ENCODE assay signal across 17 cellular contexts in the genomic region with DNA sequence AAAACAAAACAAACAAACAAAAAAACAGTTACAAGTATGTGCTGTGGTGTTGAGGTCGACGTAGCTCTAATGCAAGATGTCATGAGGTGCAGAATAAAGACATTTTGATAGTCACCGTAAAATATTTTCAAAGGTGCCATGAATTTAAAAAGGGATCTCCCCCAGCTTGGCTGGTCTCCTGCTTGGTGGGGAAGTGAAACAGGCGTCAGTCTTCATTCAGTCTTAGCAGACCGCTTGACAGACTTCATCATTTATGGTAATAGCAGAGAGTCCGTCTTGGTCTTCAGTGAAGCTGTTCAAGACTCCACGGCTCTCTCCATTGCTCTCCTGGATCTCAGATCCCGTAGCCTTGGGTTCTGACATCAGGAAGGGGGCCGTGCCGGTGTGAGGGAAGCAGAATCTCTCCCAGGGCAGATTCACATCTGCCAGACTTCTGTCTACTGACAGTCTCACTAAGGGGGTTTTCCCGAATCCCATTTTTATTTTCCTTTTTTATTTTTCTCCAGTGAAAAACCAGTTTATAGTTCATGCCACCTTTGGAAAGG. TPM values are rescaled to one million over a fixed set of nuclear protein-coding genes. Genes with fewer than 3 reads are reported as not detected.
A peak's percentile ranks its signal among the peaks of the same experiment; 100 is the strongest.
DNase-seq lines count a peak whose midpoint lies in the region; ATAC-seq, FAIRE-seq and TF ChIP-seq lines count a peak whose summit lies in the region.
"Had no signal": no experiment of that assay in that cellular context is flagged by ENCODE, and none has a peak within 500 bp of the region (broad histone marks: within the 10 kb centered on the region; RNA-seq: fewer than 3 reads in every experiment).

No MANE protein-coding gene starts in this region.

- no peak for TF ChIP-seq CTCF in MM.1S (IDR thresholded peaks at IDR 0.05; ENCODE audit: low read length)
- TF ChIP-seq CTCF in GM12878 (IDR thresholded peaks at IDR 0.05 in 2 of 3, conservative IDR thresholded peaks at IDR 0.05 in 1 of 3; ENCODE audit: control insufficient read depth in 2 of 3, extremely low read depth in 1 of 3, insufficient read depth in 1 of 3, low read depth in 3 of 3, low read length in 3 of 3): no peak
- TF ChIP-seq CTCF in tibial artery (IDR thresholded peaks at IDR 0.05): no peak

- H3K36me3 ChIP-seq in MM.1S (replicated peaks; ENCODE audit: insufficient read depth, low read length) (no peaks in the 10 kb centered on the region), GM12878 (ENCODE audit: control insufficient read depth in 2 of 2, insufficient read depth in 2 of 2, low read length in 1 of 2) (no peaks in the 10 kb centered on the region), muscle layer of colon (ENCODE audit: insufficient read depth, low read length) (no peaks in the 10 kb centered on the region), tibial artery (no peaks in the 10 kb centered on the region)

- 9% methylated on average over 11 of the region's 11 CpGs for WGBS in GM12878 (ENCODE audit: insufficient coverage, insufficient replicate concordance, low lambda C conversion rate, missing lambda C conversion rate)

- TF ChIP-seq POLR2A in GM12878 (IDR thresholded peaks at IDR 0.05; ENCODE audit: low read depth, low read length): no peak

- H3K4me2 ChIP-seq in MM.1S (ENCODE audit: low read depth, low read length) (peak overlapping the region; percentile 88; the same call in 1 of the 2 replicates), GM12878 (ENCODE audit: control insufficient read depth, insufficient read depth) (no peak overlapping the region)

- 0 out of 2 replicates have a peak, but pooled peaks cover 5% of the 10 kb centered on the region for H3K4me1 ChIP-seq in MM.1S (ENCODE audit: low read length)
- no peaks in the 10 kb centered on the region for H3K4me1 ChIP-seq in GM12878 (ENCODE audit: control insufficient read depth, insufficient read depth, low read length)
- H3K4me1 ChIP-seq in muscle layer of colon (ENCODE audit: insufficient read depth, low read length): peaks cover 22% of the 10 kb centered on the region
- peaks cover 0 to 58% (median 25%) of the 10 kb centered on the region in 4 donors for H3K4me1 ChIP-seq in tibial artery

- TF ChIP-seq EP300 in GM12878 (IDR thresholded peaks at IDR 0.05; ENCODE audit: borderline replicate concordance in 1 of 2, control insufficient read depth in 1 of 2, low read depth in 2 of 2, low read length in 2 of 2): no peak

- no peak overlapping the region for H3K27ac ChIP-seq in MM.1S (ENCODE audit: low read length)
- no peak overlapping the region for H3K27ac ChIP-seq in GM12878 (ENCODE audit: control insufficient read depth, insufficient read depth)
- peak overlapping the region; percentile 73 for H3K27ac ChIP-seq in muscle layer of colon (ENCODE audit: low read depth, low read length)
- H3K27ac ChIP-seq in tibial artery: peak overlapping the region; percentile 79 to 84
- H3K27ac ChIP-seq: hepatocyte, RWPE1 had no signal

- no peaks in the 10 kb centered on the region for H3K9me2 ChIP-seq in MM.1S (replicated peaks; ENCODE audit: insufficient read depth, low read length)

- H2AFZ ChIP-seq in MM.1S (ENCODE audit: low read length) (no peak overlapping the region), GM12878 (ENCODE audit: control insufficient read depth, low read depth, low read length) (no peak overlapping the region)

- no peak for FAIRE-seq in GM12878 (lab: Jason Lieb, UNC)
- FAIRE-seq: H54 had no signal

- intact Hi-C loops in GM12878 (cut with micrococcal nuclease; ENCODE audit: unreplicated experiment) (no loop called here), tibial artery (cut with DNase I; ENCODE audit: low total_unique reads) (loop anchor here (5.0 kb wide), 1 partner anchor 283 kb away; no protein-coding TSS in a partner anchor)

- ATAC-seq in GM12878 (peak; percentile 58), HG02840 (IDR thresholded peaks at IDR 0.05; ENCODE audit: low FRiP score, unreplicated experiment) (no peak)
- ATAC-seq: activated T-cell treated with anti-CD3 and anti-CD28 coated beads, Interleukin-2, amount 50 U/mL, for 4 hours; esophagus mucosa had no signal

- H3F3A ChIP-seq in MM.1S (ENCODE audit: insufficient read depth, low read length): no peaks in the 10 kb centered on the region

- H3K9me3 ChIP-seq in MM.1S (replicated peaks; ENCODE audit: insufficient read depth, low read length) (no peaks in the 10 kb centered on the region), GM12878 (replicated peaks; ENCODE audit: control insufficient read depth, insufficient read depth, low read length) (no peaks in the 10 kb centered on the region), muscle layer of colon (ENCODE audit: low read length) (no peaks in the 10 kb centered on the region), tibial artery (no peaks in the 10 kb centered on the region)

- RAD21 ChIA-PET in GM12878 (lab: Charles Lee; ENCODE audit: unreplicated experiment): no interaction called here

- H4K20me1 ChIP-seq in MM.1S (ENCODE audit: insufficient read depth, low read length) (no peaks in the 10 kb centered on the region), GM12878 (ENCODE audit: control insufficient read depth, insufficient read depth) (no peaks in the 10 kb centered on the region)

- H3K27me3 ChIP-seq in MM.1S (replicated peaks; ENCODE audit: insufficient read depth, low read length) (peaks cover 6% of the 10 kb centered on the region; the same call in 1 of the 2 replicates), GM12878 (replicated peaks in 1 of 2; ENCODE audit: control insufficient read depth in 2 of 2, insufficient read depth in 2 of 2, low read length in 1 of 2) (peaks cover 9 to 10% of the 10 kb centered on the region in 2 experiments), muscle layer of colon (ENCODE audit: control insufficient read depth in 1 of 2, insufficient read depth in 2 of 2, low read length in 2 of 2) (no peaks in the 10 kb centered on the region), tibial artery (no peaks in the 10 kb centered on the region)

- CTCF ChIA-PET in GM12878 (lab: Yijun Ruan, JAX): interaction anchor here (1.4 kb wide), 1 partner anchor 9 kb away, joined by 5 read pairs; no protein-coding TSS in a partner anchor

- no peak overlapping the region for H3K9ac ChIP-seq in MM.1S (ENCODE audit: low read length)
- no peak overlapping the region for H3K9ac ChIP-seq in GM12878 (ENCODE audit: control insufficient read depth, insufficient read depth, low read length)
- H3K9ac ChIP-seq in muscle layer of colon (ENCODE audit: low read length): peak overlapping the region; percentile 52

- in situ Hi-C loops in GM12878 (cut with MboI): no loop called here

- no peak for TF ChIP-seq RAD21 in GM12878 (IDR thresholded peaks at IDR 0.05; ENCODE audit: insufficient read depth, low read depth, low read length)

- POLR2A ChIA-PET in GM12878 (lab: Charles Lee): no interaction called here

- H3K79me2 ChIP-seq in MM.1S (ENCODE audit: low read length) (no peaks in the 10 kb centered on the region), GM12878 (ENCODE audit: control insufficient read depth, insufficient read depth, low read length) (no peaks in the 10 kb centered on the region)
- H3K79me2 ChIP-seq: hepatocyte had no signal

- SMC1A ChIA-PET in GM12878 (lab: Charles Lee; ENCODE audit: uncharacterized antibody, unreplicated experiment): interaction anchor here (1.1 kb wide), 1 partner anchor 9 kb away, joined by 3 read pairs; no protein-coding TSS in a partner anchor

- no peak overlapping the region for H3K4me3 ChIP-seq in MM.1S (ENCODE audit: low read length)
- no peak overlapping the region for H3K4me3 ChIP-seq in GM12878
- H3K4me3 ChIP-seq in muscle layer of colon (ENCODE audit: low read depth in 1 of 2, low read length in 2 of 2): peak overlapping the region; percentile 71 to 73
- peak overlapping the region; percentile 80 to 81 for H3K4me3 ChIP-seq in tibial artery
- H3K4me3 ChIP-seq: hepatocyte had no signal

- DNase-seq in MM.1S: no peak
- no peak for DNase-seq in GM12878 (ENCODE audit: low read depth, low spot score)
- no peak for DNase-seq in tibial artery
- DNase-seq in activated gamma-delta T cell (lab: John Stamatoyannopoulos, UW): no peak
- DNase-seq in NCI-H510A treated with DMSO at 0.1 percent for 48 hours (lab: John Stamatoyannopoulos, UW): no peak
- DNase-seq: activated CD4-positive, alpha-beta T cell treated with anti-CD3 and anti-CD28 coated beads for 4 hours; activated T-cell treated with anti-CD3 and anti-CD28 coated beads, Interleukin-2, amount 50 U/mL, for 4 hours; cerebellar nuclear complex; DMS153; left colon; T-helper 2 cell had no signal

- no TSS peak for BruUV-seq in GM12878 (replicated peaks; lab: Mats Ljungman, UMichigan)

TF ChIP-seq in GM12878, 131 proteins besides CTCF, POLR2A, EP300 and RAD21:
- peak; percentile 84; the same call in 1 of the 2 replicates for TF ChIP-seq SPI1 (IDR thresholded peaks at IDR 0.05; ENCODE audit: borderline replicate concordance, insufficient read depth, low read depth, low read length)
- TF ChIP-seq SUZ12 (IDR thresholded peaks at IDR 0.05; ENCODE audit: unreplicated experiment): no peak

RNA-seq across cellular contexts. Expression of gene SLC24A3, which starts 1.6 kb away (rescaled TPM):
- total RNA-seq in GM12878 (2013; cell fraction: nucleolus; rRNA removed): not detected in 2 replicates
- total RNA-seq in GM12878 (2014; rRNA removed): not detected in 2 replicates
- total RNA-seq in GM12878 (2014; rRNA removed; fragmentation: Illumina TruSeq; extraction: Trizol): not detected in 2 replicates
- not detected in 2 replicates for total RNA-seq in GM12878 (2021)
- not detected for polyA plus RNA-seq in GM12878 (2011; ENCODE audit: low read depth)
- 0.04 and 0.06 TPM in 2 replicates for polyA plus RNA-seq in GM12878 (2011; rRNA removed)
- 0.03 and 0.04 TPM in 2 replicates for polyA plus RNA-seq in GM12878 (2011; cell fraction: cytosol; rRNA removed)
- polyA plus RNA-seq in GM12878 (2011; cell fraction: nucleus; rRNA removed): 0.06 and 0.09 TPM in 2 replicates
- polyA plus RNA-seq in GM12878 (2012): not detected in 2 replicates
- polyA plus RNA-seq in GM12878 (2014; fragmentation: Illumina TruSeq; extraction: Trizol): not detected in 2 replicates
- polyA plus RNA-seq in GM12878 (2014; fragmentation: Nextera tagmentation; extraction: Ambion mirVana): not detected
- polyA plus RNA-seq in GM12878 (2014; rRNA removed): not detected in 2 replicates
- not detected for polyA plus RNA-seq in GM12878 (2016; fragmentation: Nextera tagmentation; extraction: Ambion mirVana)
- 0.05 and 0.07 TPM in 2 replicates for polyA minus RNA-seq in GM12878 (2011; rRNA and poly(A)+ RNA removed)
- not detected in 2 replicates for polyA minus RNA-seq in GM12878 (2011; cell fraction: cytosol; rRNA and poly(A)+ RNA removed)
- not detected in 2 replicates for polyA minus RNA-seq in GM12878 (2011; cell fraction: nucleus; rRNA and poly(A)+ RNA removed)

Comparison
In these comparisons a context has a peak if more than half of its experiments do, and no peak if none do; other contexts are left out.
1. H3K27ac ChIP-seq: peak in muscle layer of colon (single experiment) and tibial artery (2 of 2); none in MM.1S (single experiment) and GM12878 (single experiment).
2. H3K4me3 ChIP-seq: peak in muscle layer of colon (2 of 2) and tibial artery (2 of 2); none in MM.1S (single experiment) and GM12878 (single experiment).